8 cellular contexts compared by ENCODE assay signal in genomic region chr12:50102648-50103309, GRCh38. TPM values are rescaled to one million over a fixed set of nuclear protein-coding genes. Genes with fewer than 3 reads are reported as not detected.
DNase-seq lines count a peak whose midpoint lies in the region; ATAC-seq and TF ChIP-seq lines count a peak whose summit lies in the region.
"Had no signal": no experiment of that assay in that cellular context is flagged by ENCODE, and none has a peak within 500 bp of the region (broad histone marks: within the 10 kb centered on the region; RNA-seq: fewer than 3 reads in every experiment).

No MANE protein-coding gene starts in this region.

- intact Hi-C loops in psoas muscle (cut with DNase I) (no loop called here), A673 (cut with micrococcal nuclease; ENCODE audit: unreplicated experiment) (no loop called here)

- CTCF ChIA-PET in HEK293 (lab: Yijun Ruan, JAX): interaction anchor here (0.6 to 5.4 kb wide), 11 partner anchors 8 to 402 kb away, joined by 3 to 50 read pairs (median 4); partner anchors contain the start of genes COX14 and DIP2B
- CTCF ChIA-PET in A673 (lab: Charles Lee): interaction anchor here (0.6 to 2.5 kb wide), 4 partner anchors 9 to 73 kb away, joined by 3 to 21 read pairs (median 3); partner anchors contain the start of gene COX14
- CTCF ChIA-PET in activated CD4-positive, alpha-beta memory T cell treated with anti-CD3 and anti-CD28 coated beads, Interleukin-2, amount 10 ng/mL, durations not matched to agents 7 days and 5 days (lab: Charles Lee): interaction anchor here (0.9 to 6.5 kb wide), 2 partner anchors 9 to 13 kb away, joined by 3 to 57 read pairs; partner anchors contain the start of gene COX14

- no peaks in the 10 kb centered on the region for H3K9me3 Mint-ChIP-seq in activated CD4-positive, alpha-beta memory T cell treated with anti-CD3 and anti-CD28 coated beads, Interleukin-2, amount 10 ng/mL, durations not matched to agents 7 days and 5 days

- H3K4me3 Mint-ChIP-seq in activated CD4-positive, alpha-beta memory T cell treated with anti-CD3 and anti-CD28 coated beads, Interleukin-2, amount 10 ng/mL, durations not matched to agents 7 days and 5 days: no peak overlapping the region

- 46 to 57% (median 47%) methylated on average over 8 of the region's 8 CpGs for WGBS in psoas muscle, 3 donors

- peaks cover 34% of the 10 kb centered on the region for H3K36me3 Mint-ChIP-seq in activated CD4-positive, alpha-beta memory T cell treated with anti-CD3 and anti-CD28 coated beads, Interleukin-2, amount 10 ng/mL, durations not matched to agents 7 days and 5 days (ENCODE audit: low read depth)

- no peak overlapping the region; the same call in 1 of the 2 replicates for H3K27ac ChIP-seq in HEK293 (ENCODE audit: extremely low read depth, low read depth, low read length)
- peak overlapping the region; percentile 79 for H3K27ac ChIP-seq in psoas muscle
- H3K27ac ChIP-seq in A673 (ENCODE audit: low read depth, low read length, poor library complexity, severe bottlenecking): no peak overlapping the region

- TF ChIP-seq CTCF in HEK293 (tag by site-specific recombination; IDR thresholded peaks at IDR 0.05) (no peak), psoas muscle (IDR thresholded peaks at IDR 0.05) (no peak), A673 (conservative IDR thresholded peaks at IDR 0.05; ENCODE audit: low read depth, low read length) (no peak)

- H3K27ac Mint-ChIP-seq in activated CD4-positive, alpha-beta memory T cell treated with anti-CD3 and anti-CD28 coated beads, Interleukin-2, amount 10 ng/mL, durations not matched to agents 7 days and 5 days: no peak overlapping the region

- H3K4me1 Mint-ChIP-seq in activated CD4-positive, alpha-beta memory T cell treated with anti-CD3 and anti-CD28 coated beads, Interleukin-2, amount 10 ng/mL, durations not matched to agents 7 days and 5 days: no peaks in the 10 kb centered on the region

- peak in 2 of 4 donors; percentile 13 to 27 for ATAC-seq in psoas muscle

- H3K4me3 ChIP-seq in HEK293 (ENCODE audit: low read depth, low read length) (no peak overlapping the region), psoas muscle (no peak overlapping the region), A673 (ENCODE audit: low read depth, low read length, poor library complexity, severe bottlenecking) (no peak overlapping the region)

- DNase-seq in cerebellum (ENCODE audit: low spot score) (peak; percentile 33), psoas muscle (peak; percentile 34 to 67), A673 (ENCODE audit: low spot score) (no peak)
- no peak for DNase-seq in activated CD4-positive, alpha-beta memory T cell treated with anti-CD3 and anti-CD28 coated beads, Interleukin-2, amount 10 ng/mL, durations not matched to agents 7 days and 5 days
- DNase-seq: activated CD8-positive, alpha-beta memory T cell treated with anti-CD3 and anti-CD28 coated beads for 24 hours; KBM-7; NCI-H1930 had no signal

- H3K4me1 ChIP-seq in HEK293 (ENCODE audit: control insufficient read depth, insufficient read depth, low read length) (peaks cover 7% of the 10 kb centered on the region), psoas muscle (peaks cover 25% of the 10 kb centered on the region), A673 (ENCODE audit: insufficient read depth, low read length, poor library complexity, severe bottlenecking) (peaks cover 8% of the 10 kb centered on the region)

- BruUV-seq in A673 (replicated peaks; lab: Mats Ljungman, UMichigan): no TSS peak

- H3K36me3 ChIP-seq in HEK293 (ENCODE audit: control insufficient read depth in 2 of 2, insufficient read depth in 1 of 2, low read length in 2 of 2) (peaks cover under 1 to 40% of the 10 kb centered on the region in 2 experiments; a peak in 2 of 3 replicates), psoas muscle (ENCODE audit: insufficient read depth in 1 of 2, low read depth in 1 of 2) (peaks cover 10 to 48% of the 10 kb centered on the region in 2 donors), A673 (ENCODE audit: insufficient read depth, low read length, poor library complexity, severe bottlenecking) (peaks cover 28% of the 10 kb centered on the region)

- no peaks in the 10 kb centered on the region for H3K27me3 ChIP-seq in psoas muscle (ENCODE audit: insufficient read depth in 3 of 3, low read length in 2 of 3)
- H3K27me3 ChIP-seq in A673 (replicated peaks; ENCODE audit: insufficient read depth, low read depth, low read length, poor library complexity): no peaks in the 10 kb centered on the region

- POLR2A ChIA-PET in HEK293 (lab: Yijun Ruan, JAX): interaction anchor here (0.6 to 3.6 kb wide), 4 partner anchors 9 to 59 kb away, joined by 3 to 32 read pairs (median 6); partner anchors contain the start of genes COX14 and SMARCD1
- POLR2A ChIA-PET in A673 (lab: Charles Lee; ENCODE audit: low non-redundant PET): interaction anchor here (0.6 kb wide), 2 partner anchors 18 to 30 kb away, joined by 3 to 5 read pairs; partner anchors contain the start of gene SMARCD1
- POLR2A ChIA-PET in activated CD4-positive, alpha-beta memory T cell treated with anti-CD3 and anti-CD28 coated beads, Interleukin-2, amount 10 ng/mL, durations not matched to agents 7 days and 5 days (lab: Charles Lee): interaction anchor here (1.2 to 1.4 kb wide), 2 partner anchors 9 to 18 kb away, joined by 5 to 6 read pairs; partner anchors contain the start of genes COX14 and SMARCD1

- H3K9me3 ChIP-seq in HEK293 (ENCODE audit: control insufficient read depth, insufficient read depth, low read depth, low read length): no peaks in the 10 kb centered on the region
- no peaks in the 10 kb centered on the region for H3K9me3 ChIP-seq in psoas muscle
- no peaks in the 10 kb centered on the region for H3K9me3 ChIP-seq in A673 (ENCODE audit: low read depth, low read length, poor library complexity, severe bottlenecking)

- no peaks in the 10 kb centered on the region for H3K27me3 Mint-ChIP-seq in activated CD4-positive, alpha-beta memory T cell treated with anti-CD3 and anti-CD28 coated beads, Interleukin-2, amount 10 ng/mL, durations not matched to agents 7 days and 5 days

TF ChIP-seq in HEK293, 187 proteins besides CTCF, POLR2A, EP300 and RAD21 (continues in another document):
- TF ChIP-seq ZEB2 (tag by site-specific recombination; IDR thresholded peaks at IDR 0.05): no peak
- no peak for TF ChIP-seq BCL6B (tag by site-specific recombination; IDR thresholded peaks at IDR 0.05)
- TF ChIP-seq ZBTB7A (tag by site-specific recombination; IDR thresholded peaks at IDR 0.05; ENCODE audit: low read depth): no peak
- peak; percentile 44 for TF ChIP-seq ZNF335 (tag by site-specific recombination; conservative IDR thresholded peaks at IDR 0.05)
- no peak for TF ChIP-seq ZNF473 (tag by site-specific recombination; IDR thresholded peaks at IDR 0.05)
- 0 out of 2 replicates have a peak, but pooled peaks have one; percentile 20 for TF ChIP-seq ZBTB17 (tag by site-specific recombination; IDR thresholded peaks at IDR 0.05)
- TF ChIP-seq, protein P1, sequence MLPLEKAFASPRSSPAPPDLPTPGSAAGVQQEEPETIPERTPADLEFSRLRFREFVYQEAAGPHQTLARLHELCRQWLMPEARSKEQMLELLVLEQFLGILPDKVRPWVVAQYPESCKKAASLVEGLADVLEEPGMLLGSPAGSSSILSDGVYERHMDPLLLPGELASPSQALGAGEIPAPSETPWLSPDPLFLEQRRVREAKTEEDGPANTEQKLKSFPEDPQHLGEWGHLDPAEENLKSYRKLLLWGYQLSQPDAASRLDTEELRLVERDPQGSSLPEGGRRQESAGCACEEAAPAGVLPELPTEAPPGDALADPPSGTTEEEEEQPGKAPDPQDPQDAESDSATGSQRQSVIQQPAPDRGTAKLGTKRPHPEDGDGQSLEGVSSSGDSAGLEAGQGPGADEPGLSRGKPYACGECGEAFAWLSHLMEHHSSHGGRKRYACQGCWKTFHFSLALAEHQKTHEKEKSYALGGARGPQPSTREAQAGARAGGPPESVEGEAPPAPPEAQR (tag by site-specific recombination; IDR thresholded peaks at IDR 0.05): no peak
- no peak for TF ChIP-seq TCF7L2 (IDR thresholded peaks at IDR 0.05; ENCODE audit: borderline replicate concordance, low read depth, low read length)
- TF ChIP-seq ZNF184 (tag by site-specific recombination; IDR thresholded peaks at IDR 0.05): no peak

RNA-seq across cellular contexts. Expression of gene GPD1, which starts 1.0 kb away (rescaled TPM):
- total RNA-seq in cerebellum (1.7 TPM), psoas muscle (100 to 1,000 TPM in 3 of 4 donors, 10 to 100 TPM in 1; 92.0 to 221 (median 148) TPM), A673 (2021) (0.58 and 1.3 TPM in 2 replicates)
- 100 to 1,000 TPM in 1 of 3 donors, 10 to 100 TPM in 2; 17.4 to 120 (median 66.0) TPM for polyA plus RNA-seq in psoas muscle
- under 1 TPM; 0.28 to 0.40 TPM for total RNA-seq in activated CD4-positive, alpha-beta memory T cell treated with anti-CD3 and anti-CD28 coated beads, Interleukin-2, amount 10 ng/mL, durations not matched to agents 7 days and 5 days

RNA-seq across cellular contexts. Expression of gene COX14, which starts 9.3 kb away (rescaled TPM):
- total RNA-seq in cerebellum: 15.3 TPM
- 100 to 1,000 TPM; 101 to 141 (median 115) TPM for total RNA-seq in psoas muscle
- 100 to 1,000 TPM; 132 to 173 (median 132) TPM for polyA plus RNA-seq in psoas muscle
- total RNA-seq in A673 (2021): 25.4 and 28.7 TPM in 2 replicates
- total RNA-seq in activated CD4-positive, alpha-beta memory T cell treated with anti-CD3 and anti-CD28 coated beads, Interleukin-2, amount 10 ng/mL, durations not matched to agents 7 days and 5 days: 10 to 100 TPM; 53.5 to 55.3 TPM

RNA-seq across cellular contexts. Expression of gene SMARCD1, which starts 17.6 kb away (rescaled TPM):
- total RNA-seq in cerebellum: 61.9 TPM
- 10 to 100 TPM; 14.2 to 21.1 (median 17.9) TPM for total RNA-seq in psoas muscle
- 10 to 100 TPM; 11.7 to 20.4 (median 12.3) TPM for polyA plus RNA-seq in psoas muscle
- total RNA-seq in A673 (2021): 141 and 152 TPM in 2 replicates
- total RNA-seq in activated CD4-positive, alpha-beta memory T cell treated with anti-CD3 and anti-CD28 coated beads, Interleukin-2, amount 10 ng/mL, durations not matched to agents 7 days and 5 days: 10 to 100 TPM; 57.3 to 63.3 TPM

RNA-seq across cellular contexts. Expression of gene ASIC1, which starts 45.4 kb away (rescaled TPM):
- 20.5 TPM for total RNA-seq in cerebellum
- under 1 TPM; 0.32 to 0.82 (median 0.60) TPM for total RNA-seq in psoas muscle
- under 1 TPM; 0.20 to 0.29 (median 0.25) TPM for polyA plus RNA-seq in psoas muscle
- total RNA-seq in A673 (2021): 2.7 and 5.5 TPM in 2 replicates
- under 1 TPM; 0.91 to 0.98 TPM for total RNA-seq in activated CD4-positive, alpha-beta memory T cell treated with anti-CD3 and anti-CD28 coated beads, Interleukin-2, amount 10 ng/mL, durations not matched to agents 7 days and 5 days

Comparison
In these comparisons a context has a peak if more than half of its experiments do, and no peak if none do; other contexts are left out.
1. DNase-seq: peak in cerebellum (single experiment) and psoas muscle (2 of 2); none in A673 (single experiment) and activated CD4-positive, alpha-beta memory T cell treated with anti-CD3 and anti-CD28 coated beads, Interleukin-2, amount 10 ng/mL, durations not matched to agents 7 days and 5 days (single experiment).
2. RNA of gene GPD1, which starts 1.0 kb away (total RNA-seq): 92.0 to 221 TPM in psoas muscle; 1.7 TPM in cerebellum (single experiment), 0.58 to 1.3 TPM in A673 and 0.28 to 0.40 TPM in activated CD4-positive, alpha-beta memory T cell treated with anti-CD3 and anti-CD28 coated beads, Interleukin-2, amount 10 ng/mL, durations not matched to agents 7 days and 5 days; every median in the first group is over 10 times any median in the second.